Comparison of ENCODE assay signal across 17 cellular contexts in genomic region chr4:20288846-20289512, GRCh38. TPM values are rescaled to one million over a fixed set of nuclear protein-coding genes. Genes with fewer than 3 reads are reported as not detected.
DNase-seq lines count a peak whose midpoint lies in the region; ATAC-seq, FAIRE-seq and TF ChIP-seq lines count a peak whose summit lies in the region.
"Had no signal": no experiment of that assay in that cellular context is flagged by ENCODE, and none has a peak within 500 bp of the region (broad histone marks: within the 10 kb centered on the region; RNA-seq: fewer than 3 reads in every experiment).

No MANE protein-coding gene starts in this region.

- H3K4me3 ChIP-seq in IMR-90 (ENCODE audit: insufficient read depth, low read depth, low read length), result no peak overlapping the region
- H3K4me3 ChIP-seq in endothelial cell of umbilical vein (replicated peaks in 1 of 3; ENCODE audit: insufficient read depth in 1 of 3, low read depth in 1 of 3, low read length in 3 of 3), result no peak overlapping the region
- H3K4me3 ChIP-seq in keratinocyte (ENCODE audit: control insufficient read depth in 2 of 3, extremely low read depth in 1 of 3, insufficient read depth in 2 of 3, low read depth in 1 of 3, low read length in 3 of 3), result peak overlapping the region in 2 of 3 experiments; percentile 11 to 27
- H3K4me3 ChIP-seq: cardiac muscle cell, sigmoid colon had no signal

- POLR2A ChIA-PET in IMR-90 (lab: Charles Lee; ENCODE audit: unreplicated experiment) (no interaction called here), endothelial cell of umbilical vein (lab: Charles Lee) (no interaction called here)

- H3K18ac ChIP-seq in IMR-90 (ENCODE audit: low read depth, low read length), result no peak overlapping the region

- no peak overlapping the region for H2BK5ac ChIP-seq in IMR-90 (ENCODE audit: low read depth, low read length, poor library complexity, severe bottlenecking)

- dilution Hi-C loops in IMR-90 (cut with HindIII; ENCODE audit: low sequenced_read_pairs, unreplicated experiment), result no loop called here
- dilution Hi-C loops in endothelial cell of umbilical vein (cut with MboI; ENCODE audit: extremely low pct_ligation_motif_present, low sequenced_read_pairs), result no loop called here
- dilution Hi-C loops in keratinocyte (cut with MboI; ENCODE audit: extremely low pct_ligation_motif_present, low sequenced_read_pairs), result no loop called here

- H4K5ac ChIP-seq in IMR-90 (ENCODE audit: low read depth, low read length), result no peak overlapping the region

- no peak overlapping the region for H2BK20ac ChIP-seq in IMR-90 (ENCODE audit: low read depth, low read length)

- TF ChIP-seq CTCF in IMR-90 (conservative IDR thresholded peaks at IDR 0.05; ENCODE audit: low read depth, low read length) (no peak), endothelial cell of umbilical vein (IDR thresholded peaks at IDR 0.05; ENCODE audit: extremely low read depth in 1 of 2, insufficient read depth in 1 of 2, low read depth in 1 of 2, low read length in 2 of 2) (no peak), keratinocyte (optimal IDR thresholded peaks at IDR 0.05 in 1 of 3, IDR thresholded peaks at IDR 0.05 in 1 of 3, conservative IDR thresholded peaks at IDR 0.05 in 1 of 3; ENCODE audit: extremely low read depth in 1 of 3, insufficient read depth in 2 of 3, low read length in 3 of 3) (no peak)

- H3K9ac ChIP-seq in IMR-90 (ENCODE audit: low read depth, low read length) (no peak overlapping the region), endothelial cell of umbilical vein (replicated peaks; ENCODE audit: extremely low read depth, insufficient read depth, low read length) (peak overlapping the region; percentile 36), keratinocyte (ENCODE audit: control insufficient read depth, extremely low read depth, insufficient read depth, low read length) (peak overlapping the region; percentile 45)

- CTCF ChIA-PET in IMR-90 (lab: Yijun Ruan, JAX) (interaction anchor here (1.6 kb wide), 1 partner anchor 12 kb away, joined by 4 read pairs; no protein-coding TSS in a partner anchor), endothelial cell of umbilical vein (lab: Charles Lee) (interaction anchor here (1.4 to 1.7 kb wide), 2 partner anchors 35 to 41 kb away, joined by 3 to 4 read pairs; no protein-coding TSS in a partner anchor)

- H3K9me3 ChIP-seq in IMR-90 (ENCODE audit: control insufficient read depth, insufficient read depth, low read length), result no peaks in the 10 kb centered on the region
- H3K9me3 ChIP-seq in endothelial cell of umbilical vein (replicated peaks; ENCODE audit: control insufficient read depth, insufficient read depth, low read length), result no peaks in the 10 kb centered on the region
- H3K9me3 ChIP-seq in keratinocyte (ENCODE audit: control insufficient read depth, low read depth, low read length), result no peaks in the 10 kb centered on the region
- H3K9me3 ChIP-seq: sigmoid colon had no signal

- no peaks in the 10 kb centered on the region for H3K79me1 ChIP-seq in IMR-90 (ENCODE audit: low read depth in 1 of 2, low read length in 2 of 2)

- H2AFZ ChIP-seq in IMR-90 (replicated peaks; ENCODE audit: low read length, poor library complexity) (no peak overlapping the region), endothelial cell of umbilical vein (ENCODE audit: low read depth, low read length) (peak overlapping the region; percentile 81), keratinocyte (ENCODE audit: control insufficient read depth, low read length) (peak overlapping the region; percentile 91)

- H2BK15ac ChIP-seq in IMR-90 (ENCODE audit: low read depth, low read length), result no peak overlapping the region

- no peak overlapping the region for H4K8ac ChIP-seq in IMR-90 (ENCODE audit: low read depth in 2 of 2, low read length in 2 of 2)

- H3K27me3 ChIP-seq in IMR-90 (ENCODE audit: control insufficient read depth, insufficient read depth, low read length) (no peaks in the 10 kb centered on the region), endothelial cell of umbilical vein (ENCODE audit: control insufficient read depth in 2 of 2, insufficient read depth in 2 of 2, low read length in 2 of 2) (no peaks in the 10 kb centered on the region), keratinocyte (ENCODE audit: control insufficient read depth, extremely low read depth, insufficient read depth, low read length) (no peaks in the 10 kb centered on the region)
- H3K27me3 ChIP-seq: cardiac muscle cell, sigmoid colon had no signal

- no peak overlapping the region for H3K14ac ChIP-seq in IMR-90 (replicated peaks; ENCODE audit: low read depth, low read length)

- ATAC-seq in IMR-90 (ENCODE audit: low read depth) (no peak), GM18498 (IDR thresholded peaks at IDR 0.05; ENCODE audit: unreplicated experiment) (no peak)

- no peak overlapping the region for H3K4ac ChIP-seq in IMR-90 (ENCODE audit: low read depth, low read length)

- no TSS peak for BruUV-seq in IMR-90 (replicated peaks; lab: Mats Ljungman, UMichigan)
- no TSS peak for BruUV-seq in endothelial cell of umbilical vein (replicated peaks; lab: Mats Ljungman, UMichigan)

- no peaks in the 10 kb centered on the region for H4K20me1 ChIP-seq in IMR-90 (ENCODE audit: insufficient read depth, low read length)
- H4K20me1 ChIP-seq in endothelial cell of umbilical vein (replicated peaks; ENCODE audit: control insufficient read depth, extremely low read depth, insufficient read depth, low read length), result no peaks in the 10 kb centered on the region
- H4K20me1 ChIP-seq in keratinocyte (ENCODE audit: control insufficient read depth, extremely low read depth, insufficient read depth, low read length), result no peaks in the 10 kb centered on the region

- H3K23ac ChIP-seq in IMR-90 (ENCODE audit: low read depth, low read length), result no peak overlapping the region

- H3K79me2 ChIP-seq in endothelial cell of umbilical vein (ENCODE audit: control insufficient read depth, insufficient read depth, low read length) (no peaks in the 10 kb centered on the region), keratinocyte (ENCODE audit: control insufficient read depth, insufficient read depth, low read length) (peaks cover 12% of the 10 kb centered on the region)

- H3K4me1 ChIP-seq in IMR-90 (ENCODE audit: control insufficient read depth, insufficient read depth, low read length) (no peaks in the 10 kb centered on the region), endothelial cell of umbilical vein (ENCODE audit: control insufficient read depth, extremely low read depth, insufficient read depth, low read length) (peaks cover 33% of the 10 kb centered on the region), keratinocyte (ENCODE audit: control insufficient read depth, extremely low read depth, insufficient read depth, low read length) (peaks cover 58% of the 10 kb centered on the region)

- H3K27ac ChIP-seq in IMR-90 (ENCODE audit: insufficient read depth, low read length) (no peak overlapping the region), endothelial cell of umbilical vein (ENCODE audit: insufficient read depth, low read depth, low read length) (peak overlapping the region; percentile 55), keratinocyte (ENCODE audit: control insufficient read depth, insufficient read depth, low read length) (peak overlapping the region; percentile 92)
- H3K27ac ChIP-seq: cardiac muscle cell, sigmoid colon had no signal

- intact Hi-C loops in IMR-90 (cut with micrococcal nuclease) (no loop called here), endothelial cell of umbilical vein (cut with micrococcal nuclease) (loop anchor here (2.0 kb wide), 1 partner anchor 32 kb away; no protein-coding TSS in a partner anchor)

- TF ChIP-seq POLR2A in IMR-90 (IDR thresholded peaks at IDR 0.05; ENCODE audit: low read depth, low read length), result no peak
- TF ChIP-seq POLR2A in endothelial cell of umbilical vein (IDR thresholded peaks at IDR 0.05; ENCODE audit: low read depth, low read length), result no peak

- H3K9me1 ChIP-seq in IMR-90 (ENCODE audit: insufficient read depth, low read length), result no peaks in the 10 kb centered on the region; the same call in 1 of the 2 replicates
- H3K9me1 ChIP-seq in endothelial cell of umbilical vein (replicated peaks; ENCODE audit: control insufficient read depth, extremely low read depth, insufficient read depth, low read length), result no peaks in the 10 kb centered on the region
- no peaks in the 10 kb centered on the region for H3K9me1 ChIP-seq in keratinocyte (ENCODE audit: control insufficient read depth, extremely low read depth, insufficient read depth, low read length)

- no peak overlapping the region for H2AK9ac ChIP-seq in IMR-90 (replicated peaks; ENCODE audit: low read depth, low read length, poor library complexity)

- H3K56ac ChIP-seq in IMR-90 (ENCODE audit: extremely low read depth, insufficient read depth, low read length), result no peak overlapping the region

- peak; percentile 42 for FAIRE-seq in endothelial cell of umbilical vein (lab: Jason Lieb, UNC)
- peak; percentile 70 for FAIRE-seq in keratinocyte (lab: Jason Lieb, UNC)

- H3K36me3 ChIP-seq in IMR-90 (ENCODE audit: control insufficient read depth, insufficient read depth, low read length), result no peaks in the 10 kb centered on the region
- no peaks in the 10 kb centered on the region for H3K36me3 ChIP-seq in endothelial cell of umbilical vein (ENCODE audit: control insufficient read depth in 2 of 2, extremely low read depth in 1 of 2, insufficient read depth in 2 of 2, low read length in 2 of 2)
- no peaks in the 10 kb centered on the region for H3K36me3 ChIP-seq in keratinocyte (ENCODE audit: control insufficient read depth in 2 of 2, extremely low read depth in 1 of 2, insufficient read depth in 2 of 2, low read length in 2 of 2)
- H3K36me3 ChIP-seq: cardiac muscle cell, sigmoid colon had no signal

- no peak overlapping the region for H4K91ac ChIP-seq in IMR-90 (ENCODE audit: insufficient read depth, low read depth, low read length)

- no peak overlapping the region for H2BK120ac ChIP-seq in IMR-90 (ENCODE audit: low read depth, low read length)

- DNase-seq in AG20443 (ENCODE audit: low spot score) (peak; percentile 56), IMR-90 (peak; percentile 47), endothelial cell of umbilical vein (ENCODE audit: low read depth, low spot score) (peak; percentile 42), keratinocyte (ENCODE audit: low read depth, low spot score) (no peak), kidney tubule cell (ENCODE audit: low spot score) (no peak), NCI-H82 treated with DMSO at 0.1 percent for 48 hours (lab: John Stamatoyannopoulos, UW; ENCODE audit: unreplicated experiment) (no peak)
- no peak for DNase-seq in central memory CD4-positive, alpha-beta T cell
- DNase-seq: activated CD4-positive, CD25-positive, alpha-beta regulatory T cell treated with anti-CD3 and anti-CD28 coated beads, Interleukin-2, amount 50 U/mL, for 72 hours; activated naive CD8-positive, alpha-beta T cell treated with anti-CD3 and anti-CD28 coated beads, Interleukin-2, amount 10 ng/mL, durations not matched to agents 7 days and 5 days; Karpas-422; NCI-H1105 treated with DMSO at 0.1 percent for 48 hours; NCI-H2171 treated with DMSO at 0.1 percent for 48 hours; NCI-H69; OCI-M1; sigmoid colon had no signal

- no peak overlapping the region for H2AK5ac ChIP-seq in IMR-90 (ENCODE audit: low read depth, low read length)

- TF ChIP-seq RAD21 in IMR-90 (IDR thresholded peaks at IDR 0.05; ENCODE audit: low read length), result no peak

- in situ Hi-C loops in IMR-90 (cut with MboI; ENCODE audit: low sequenced_read_pairs), result no loop called here

- no peak overlapping the region for H3K4me2 ChIP-seq in IMR-90 (ENCODE audit: low read depth, low read length)
- peak overlapping the region; percentile 43 for H3K4me2 ChIP-seq in endothelial cell of umbilical vein (ENCODE audit: insufficient read depth, low read length)
- H3K4me2 ChIP-seq in keratinocyte (ENCODE audit: control insufficient read depth, extremely low read depth, insufficient read depth, low read depth, low read length), result peak overlapping the region; percentile 72

- no CpG with 5 or more reads among the region's 2 CpGs for WGBS in IMR-90 (ENCODE audit: extremely low coverage in 2 of 2, insufficient read length in 1 of 2), 2 experiments

RNA-seq across cellular contexts. Expression of gene SLIT2, which starts 37.3 kb away (rescaled TPM):
- 13.6 and 18.1 TPM in 2 replicates for total RNA-seq in IMR-90 (2012; rRNA removed)
- 13.0 and 14.3 TPM in 2 replicates for polyA plus RNA-seq in IMR-90 (2012; rRNA removed)
- polyA plus RNA-seq in IMR-90 (2012; cell fraction: cytosol; rRNA removed), result 5.3 and 5.6 TPM in 2 replicates
- 8.3 and 13.5 TPM in 2 replicates for polyA plus RNA-seq in IMR-90 (2012; cell fraction: nucleus; rRNA removed; ENCODE audit: low replicate concordance)
- total RNA-seq in endothelial cell of umbilical vein, result 22.2 and 28.2 TPM in 2 replicates
- polyA plus RNA-seq in endothelial cell of umbilical vein, result 7.7 and 9.3 TPM in 2 replicates
- 9.7 and 11.0 TPM in 2 replicates for polyA plus RNA-seq in endothelial cell of umbilical vein (2011; cell fraction: cytosol; rRNA removed)
- 17.3 and 23.1 TPM in 2 replicates for polyA plus RNA-seq in endothelial cell of umbilical vein (2011; cell fraction: nucleus; rRNA removed)
- 23.4 and 30.0 TPM in 2 replicates for polyA plus RNA-seq in endothelial cell of umbilical vein (2012)
- polyA minus RNA-seq in endothelial cell of umbilical vein, result 30.9 and 37.5 TPM in 2 replicates
- 1.6 TPM for polyA minus RNA-seq in endothelial cell of umbilical vein (2011; cell fraction: cytosol; rRNA and poly(A)+ RNA removed)
- polyA minus RNA-seq in endothelial cell of umbilical vein (2011; cell fraction: nucleus; rRNA and poly(A)+ RNA removed), result 66.6 and 75.1 TPM in 2 replicates
- polyA plus RNA-seq in keratinocyte, result 1.9 to 12.8 TPM (median 7.5 TPM) in 3 replicates
- 3.0 TPM for polyA plus RNA-seq in keratinocyte (2011; ENCODE audit: low read depth)
- polyA plus RNA-seq in keratinocyte (2011; cell fraction: cytosol; rRNA removed), result 1.2 and 2.3 TPM in 2 replicates
- 8.6 and 11.9 TPM in 2 replicates for polyA plus RNA-seq in keratinocyte (2011; cell fraction: nucleus; rRNA removed)
- 1.1 and 10.8 TPM in 2 replicates for polyA plus RNA-seq in keratinocyte (2012; ENCODE audit: low replicate concordance)
- 4.1 to 20.6 TPM (median 14.7 TPM) in 3 replicates for polyA minus RNA-seq in keratinocyte
- polyA minus RNA-seq in keratinocyte (2011; cell fraction: cytosol; rRNA and poly(A)+ RNA removed), result 2.7 TPM
- 22.4 and 27.6 TPM in 2 replicates for polyA minus RNA-seq in keratinocyte (2011; cell fraction: nucleus; rRNA and poly(A)+ RNA removed)
- total RNA-seq: activated naive CD8-positive, alpha-beta T cell treated with anti-CD3 and anti-CD28 coated beads, Interleukin-2, amount 10 ng/mL, durations not matched to agents 7 days and 5 days had no signal

Comparison
In these comparisons a context has a peak if more than half of its experiments do, and no peak if none do; other contexts are left out.
1. DNase-seq: peak in AG20443 (single experiment), IMR-90 (single experiment) and endothelial cell of umbilical vein (single experiment); none in keratinocyte (single experiment), kidney tubule cell (single experiment), NCI-H82 treated with DMSO at 0.1 percent for 48 hours (single experiment) and central memory CD4-positive, alpha-beta T cell (single experiment).
2. H3K4me3 ChIP-seq: peak in keratinocyte (2 of 3); none in IMR-90 (single experiment) and endothelial cell of umbilical vein (0 of 3).